Comparison of ENCODE assay signal across 8 cellular contexts in genomic region chr20:44475694-44476560, GRCh38. TPM values are rescaled to one million over a fixed set of nuclear protein-coding genes. Genes with fewer than 3 reads are reported as not detected.
DNase-seq lines count a peak whose midpoint lies in the region; ATAC-seq and TF ChIP-seq lines count a peak whose summit lies in the region.

Gene TTPAL, plus strand, starts transcription at chr20:44475874. Its CDS starts 4,126 bp downstream, at chr20:44480000.

- peak within 1 kb of the TSS; percentile 93 for H3K4me3 Mint-ChIP-seq in glutamatergic neuron (ENCODE audit: unreplicated experiment)

- H3K4me3 ChIP-seq in GM08714 (ENCODE audit: low read length) = peak within 1 kb of the TSS; percentile 82
- peak within 1 kb of the TSS; percentile 78 for H3K4me3 ChIP-seq in NB4 (ENCODE audit: low read depth, low read length)
- peak within 1 kb of the TSS; percentile 76 to 92 for H3K4me3 ChIP-seq in testis

- H3K36me3 ChIP-seq in testis (ENCODE audit: low read depth, missing control alignments) = no peaks in the 10 kb centered on the region

- 1 to 4% methylated on average over 44 to 47 of the region's 55 CpGs for WGBS in testis, 2 donors

- H3K27ac Mint-ChIP-seq in glutamatergic neuron (ENCODE audit: unreplicated experiment) = peak within 1 kb of the TSS; percentile 92

- ATAC-seq in HG02571 (IDR thresholded peaks at IDR 0.05; ENCODE audit: unreplicated experiment) = peak; percentile 93
- peak; percentile 97 for ATAC-seq in SK-N-SH treated with all-trans-retinoic acid at 6 μM for 48 hours
- ATAC-seq in omental fat pad (ENCODE audit: low FRiP score) = peak; percentile 91

- H3K27me3 ChIP-seq in testis = no peaks in the 10 kb centered on the region

- H3K4me1 Mint-ChIP-seq in glutamatergic neuron (ENCODE audit: low read depth, unreplicated experiment) = peaks cover 3% of the 10 kb centered on the region

- peak; percentile 17 for TF ChIP-seq CTCF in NB4 (IDR thresholded peaks at IDR 0.05; ENCODE audit: low read depth, low read length)
- TF ChIP-seq CTCF in glutamatergic neuron (IDR thresholded peaks at IDR 0.05; ENCODE audit: partially characterized antibody, unreplicated experiment) = no peak
- TF ChIP-seq CTCF in omental fat pad (IDR thresholded peaks at IDR 0.05) = no peak
- TF ChIP-seq CTCF in testis (IDR thresholded peaks at IDR 0.05) = peak in 2 of 3 experiments; percentile 48 to 60

- peak; percentile 91 for DNase-seq in NB4 (ENCODE audit: low read depth)
- peak; percentile 92 for DNase-seq in activated naive CD4-positive, alpha-beta T cell treated with anti-CD3 and anti-CD28 coated beads, Interleukin-2, amount 50 U/mL, for 16 hours
- DNase-seq in glutamatergic neuron = peak; percentile 90
- peak; percentile 69 for DNase-seq in omental fat pad (ENCODE audit: low spot score)
- DNase-seq in testis = peak; percentile 92

- peak; percentile 99 for TF ChIP-seq POLR2A in NB4 (IDR thresholded peaks at IDR 0.05; ENCODE audit: extremely low read depth, insufficient read length)
- TF ChIP-seq POLR2A in testis (IDR thresholded peaks at IDR 0.05) = peak; percentile 99

- peaks cover 4% of the 10 kb centered on the region for H3K27me3 Mint-ChIP-seq in glutamatergic neuron (ENCODE audit: unreplicated experiment)

- H3K9me3 ChIP-seq in testis = no peaks in the 10 kb centered on the region

- peaks cover 8% of the 10 kb centered on the region for H3K36me3 Mint-ChIP-seq in glutamatergic neuron (ENCODE audit: unreplicated experiment)

- H3K9me3 Mint-ChIP-seq in glutamatergic neuron (ENCODE audit: unreplicated experiment) = peaks cover under 1% of the 10 kb centered on the region

- peak within 1 kb of the TSS; percentile 93 to 95 for H3K27ac ChIP-seq in testis

- peaks cover 7% of the 10 kb centered on the region for H3K4me1 ChIP-seq in testis

- intact Hi-C loops in testis (cut with DNase I; ENCODE audit: low total_unique reads) = loop anchor here (10.0 kb wide), 2 partner anchors 49 to 139 kb away; partner anchors contain the start of gene SERINC3

TF ChIP-seq in SK-N-SH treated with all-trans-retinoic acid at 6 μM for 48 hours, 23 proteins besides CTCF, POLR2A, EP300 and RAD21:
- TF ChIP-seq ARNTL (CRISPR knock-in tag; IDR thresholded peaks at IDR 0.05; ENCODE audit: borderline replicate concordance, low read depth) (no peak), CSRNP3 (CRISPR knock-in tag; IDR thresholded peaks at IDR 0.05) (no peak), ESRRG (CRISPR knock-in tag; IDR thresholded peaks at IDR 0.05) (peak; percentile 2; the same call in 1 of the 2 replicates), ZFP3 (CRISPR knock-in tag; IDR thresholded peaks at IDR 0.05) (no peak), OSR1 (CRISPR knock-in tag; IDR thresholded peaks at IDR 0.05) (no peak), ZNF8 (CRISPR knock-in tag; IDR thresholded peaks at IDR 0.05) (no peak), CREB5 (CRISPR knock-in tag; IDR thresholded peaks at IDR 0.05; ENCODE audit: low read depth) (no peak), PPARA (CRISPR knock-in tag; IDR thresholded peaks at IDR 0.05; ENCODE audit: borderline replicate concordance) (no peak), TSHZ2 (CRISPR knock-in tag; IDR thresholded peaks at IDR 0.05) (no peak), SNAI2 (CRISPR knock-in tag; IDR thresholded peaks at IDR 0.05) (no peak), PATZ1 (CRISPR knock-in tag; IDR thresholded peaks at IDR 0.05; ENCODE audit: borderline replicate concordance) (peak; percentile 73), ZFP30 (CRISPR knock-in tag; IDR thresholded peaks at IDR 0.05) (no peak), BACH2 (CRISPR knock-in tag; IDR thresholded peaks at IDR 0.05; ENCODE audit: borderline replicate concordance) (no peak)

RNA-seq across cellular contexts. Expression of gene TTPAL, which starts in this region (rescaled TPM):
- total RNA-seq in glutamatergic neuron (ENCODE audit: unreplicated experiment) (18.9 TPM), omental fat pad (10 to 100 TPM; 14.5 to 40.8 (median 23.6) TPM), testis (10 to 100 TPM; 12.0 to 13.1 TPM)
- 9.8 TPM for polyA plus RNA-seq in testis (ENCODE audit: insufficient read depth, low read depth, low replicate concordance)

Comparison
In these comparisons a context has a peak if more than half of its experiments do, and no peak if none do; other contexts are left out.
1. Peak in every context shown above with its lines: DNase-seq, ATAC-seq, H3K4me3 ChIP-seq and H3K27ac ChIP-seq.
2. CTCF ChIP-seq: peak in NB4 (single experiment) and testis (2 of 3); none in glutamatergic neuron (single experiment) and omental fat pad (0 of 3).